Comparison of ENCODE assay signal across 1 cellular context in the genomic region with DNA sequence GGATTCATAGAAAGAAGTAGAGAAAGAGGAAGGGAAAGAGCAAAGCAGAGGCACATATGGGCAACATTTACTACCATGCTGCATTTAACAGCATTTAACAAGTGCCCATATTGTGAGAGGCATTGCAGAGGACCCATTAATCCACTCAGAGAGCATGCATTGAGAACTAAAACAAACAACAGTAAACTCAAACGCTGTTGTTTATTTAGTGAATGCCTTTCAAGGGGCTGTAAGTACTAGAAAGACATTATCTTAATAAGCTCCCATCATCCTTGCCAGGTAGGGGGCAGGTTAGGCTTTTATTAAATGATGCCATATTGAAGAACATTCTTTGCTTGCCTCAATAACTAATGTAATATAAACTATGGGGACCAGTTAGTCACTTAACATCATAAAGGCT.
TF ChIP-seq lines count a peak whose summit lies in the region.

No MANE protein-coding gene starts in this region.

TF ChIP-seq in HEK293, 187 proteins besides CTCF, POLR2A, EP300 and RAD21 (continued from another document):
- TF ChIP-seq, protein P1, sequence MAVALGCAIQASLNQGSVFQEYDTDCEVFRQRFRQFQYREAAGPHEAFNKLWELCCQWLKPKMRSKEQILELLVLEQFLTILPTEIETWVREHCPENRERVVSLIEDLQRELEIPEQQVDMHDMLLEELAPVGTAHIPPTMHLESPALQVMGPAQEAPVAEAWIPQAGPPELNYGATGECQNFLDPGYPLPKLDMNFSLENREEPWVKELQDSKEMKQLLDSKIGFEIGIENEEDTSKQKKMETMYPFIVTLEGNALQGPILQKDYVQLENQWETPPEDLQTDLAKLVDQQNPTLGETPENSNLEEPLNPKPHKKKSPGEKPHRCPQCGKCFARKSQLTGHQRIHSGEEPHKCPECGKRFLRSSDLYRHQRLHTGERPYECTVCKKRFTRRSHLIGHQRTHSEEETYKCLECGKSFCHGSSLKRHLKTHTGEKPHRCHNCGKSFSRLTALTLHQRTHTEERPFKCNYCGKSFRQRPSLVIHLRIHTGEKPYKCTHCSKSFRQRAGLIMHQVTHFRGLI (tag by site-specific recombination; IDR thresholded peaks at IDR 0.05): no peak
- TF ChIP-seq, protein P2, sequence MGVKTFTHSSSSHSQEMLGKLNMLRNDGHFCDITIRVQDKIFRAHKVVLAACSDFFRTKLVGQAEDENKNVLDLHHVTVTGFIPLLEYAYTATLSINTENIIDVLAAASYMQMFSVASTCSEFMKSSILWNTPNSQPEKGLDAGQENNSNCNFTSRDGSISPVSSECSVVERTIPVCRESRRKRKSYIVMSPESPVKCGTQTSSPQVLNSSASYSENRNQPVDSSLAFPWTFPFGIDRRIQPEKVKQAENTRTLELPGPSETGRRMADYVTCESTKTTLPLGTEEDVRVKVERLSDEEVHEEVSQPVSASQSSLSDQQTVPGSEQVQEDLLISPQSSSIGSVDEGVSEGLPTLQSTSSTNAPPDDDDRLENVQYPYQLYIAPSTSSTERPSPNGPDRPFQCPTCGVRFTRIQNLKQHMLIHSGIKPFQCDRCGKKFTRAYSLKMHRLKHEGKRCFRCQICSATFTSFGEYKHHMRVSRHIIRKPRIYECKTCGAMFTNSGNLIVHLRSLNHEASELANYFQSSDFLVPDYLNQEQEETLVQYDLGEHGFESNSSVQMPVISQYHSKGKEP (tag by site-specific recombination; IDR thresholded peaks at IDR 0.05): peak; percentile 76
- TF ChIP-seq, protein P3, sequence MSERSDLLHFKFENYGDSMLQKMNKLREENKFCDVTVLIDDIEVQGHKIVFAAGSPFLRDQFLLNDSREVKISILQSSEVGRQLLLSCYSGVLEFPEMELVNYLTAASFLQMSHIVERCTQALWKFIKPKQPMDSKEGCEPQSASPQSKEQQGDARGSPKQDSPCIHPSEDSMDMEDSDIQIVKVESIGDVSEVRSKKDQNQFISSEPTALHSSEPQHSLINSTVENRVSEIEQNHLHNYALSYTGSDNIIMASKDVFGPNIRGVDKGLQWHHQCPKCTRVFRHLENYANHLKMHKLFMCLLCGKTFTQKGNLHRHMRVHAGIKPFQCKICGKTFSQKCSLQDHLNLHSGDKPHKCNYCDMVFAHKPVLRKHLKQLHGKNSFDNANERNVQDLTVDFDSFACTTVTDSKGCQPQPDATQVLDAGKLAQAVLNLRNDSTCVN (tag by site-specific recombination; optimal IDR thresholded peaks at IDR 0.05): no peak
- TF ChIP-seq GLIS1 (tag by site-specific recombination; IDR thresholded peaks at IDR 0.05) (peak; percentile 85), IKZF3 (tag by site-specific recombination; IDR thresholded peaks at IDR 0.05) (no peak), KLF9 (tag by site-specific recombination; IDR thresholded peaks at IDR 0.05; ENCODE audit: low read depth) (no peak), ZNF791 (tag by site-specific recombination; IDR thresholded peaks at IDR 0.05) (no peak), SCRT2 (tag by site-specific recombination; IDR thresholded peaks at IDR 0.05) (no peak), SP7 (tag by site-specific recombination; IDR thresholded peaks at IDR 0.05) (no peak), OSR2 (tag by site-specific recombination; IDR thresholded peaks at IDR 0.05) (peak; percentile 57; the same call in 1 of the 2 replicates), ZNF837 (tag by site-specific recombination; IDR thresholded peaks at IDR 0.05) (no peak), HOXA7 (CRISPR knock-in tag; IDR thresholded peaks at IDR 0.05; ENCODE audit: borderline replicate concordance) (no peak), ZBTB8A (tag by site-specific recombination; IDR thresholded peaks at IDR 0.05) (peak; percentile 23; the same call in 1 of the 2 replicates), ZNF701 (tag by site-specific recombination; IDR thresholded peaks at IDR 0.05) (no peak), MZF1 (tag by site-specific recombination; IDR thresholded peaks at IDR 0.05; ENCODE audit: borderline replicate concordance) (no peak), OVOL3 (tag by site-specific recombination; IDR thresholded peaks at IDR 0.05) (no peak), FEZF1 (tag by site-specific recombination; IDR thresholded peaks at IDR 0.05) (peak; percentile 93), SETDB1 (IDR thresholded peaks at IDR 0.05; ENCODE audit: insufficient read length, low read length) (no peak), ZNF366 (tag by site-specific recombination; conservative IDR thresholded peaks at IDR 0.05) (no peak), TRIM28 (IDR thresholded peaks at IDR 0.05; ENCODE audit: borderline replicate concordance, low read length) (peak; percentile 21; the same call in 1 of the 2 replicates), ZNF175 (tag by site-specific recombination; IDR thresholded peaks at IDR 0.05) (no peak), ZNF324 (tag by site-specific recombination; IDR thresholded peaks at IDR 0.05) (no peak)
- TF ChIP-seq, protein P4, sequence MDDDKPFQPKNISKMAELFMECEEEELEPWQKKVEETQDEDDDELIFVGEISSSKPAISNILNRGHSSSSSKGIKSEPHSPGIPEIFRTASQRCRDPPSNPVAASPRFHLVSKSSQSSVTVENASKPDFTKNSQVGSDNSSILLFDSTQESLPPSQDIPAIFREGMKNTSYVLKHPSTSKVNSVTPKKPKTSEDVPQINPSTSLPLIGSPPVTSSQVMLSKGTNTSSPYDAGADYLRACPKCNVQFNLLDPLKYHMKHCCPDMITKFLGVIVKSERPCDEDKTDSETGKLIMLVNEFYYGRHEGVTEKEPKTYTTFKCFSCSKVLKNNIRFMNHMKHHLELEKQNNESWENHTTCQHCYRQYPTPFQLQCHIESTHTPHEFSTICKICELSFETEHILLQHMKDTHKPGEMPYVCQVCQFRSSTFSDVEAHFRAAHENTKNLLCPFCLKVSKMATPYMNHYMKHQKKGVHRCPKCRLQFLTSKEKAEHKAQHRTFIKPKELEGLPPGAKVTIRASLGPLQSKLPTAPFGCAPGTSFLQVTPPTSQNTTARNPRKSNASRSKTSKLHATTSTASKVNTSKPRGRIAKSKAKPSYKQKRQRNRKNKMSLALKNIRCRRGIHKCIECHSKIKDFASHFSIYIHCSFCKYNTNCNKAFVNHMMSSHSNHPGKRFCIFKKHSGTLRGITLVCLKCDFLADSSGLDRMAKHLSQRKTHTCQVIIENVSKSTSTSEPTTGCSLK (tag by site-specific recombination; IDR thresholded peaks at IDR 0.05): no peak
- TF ChIP-seq, protein P5, sequence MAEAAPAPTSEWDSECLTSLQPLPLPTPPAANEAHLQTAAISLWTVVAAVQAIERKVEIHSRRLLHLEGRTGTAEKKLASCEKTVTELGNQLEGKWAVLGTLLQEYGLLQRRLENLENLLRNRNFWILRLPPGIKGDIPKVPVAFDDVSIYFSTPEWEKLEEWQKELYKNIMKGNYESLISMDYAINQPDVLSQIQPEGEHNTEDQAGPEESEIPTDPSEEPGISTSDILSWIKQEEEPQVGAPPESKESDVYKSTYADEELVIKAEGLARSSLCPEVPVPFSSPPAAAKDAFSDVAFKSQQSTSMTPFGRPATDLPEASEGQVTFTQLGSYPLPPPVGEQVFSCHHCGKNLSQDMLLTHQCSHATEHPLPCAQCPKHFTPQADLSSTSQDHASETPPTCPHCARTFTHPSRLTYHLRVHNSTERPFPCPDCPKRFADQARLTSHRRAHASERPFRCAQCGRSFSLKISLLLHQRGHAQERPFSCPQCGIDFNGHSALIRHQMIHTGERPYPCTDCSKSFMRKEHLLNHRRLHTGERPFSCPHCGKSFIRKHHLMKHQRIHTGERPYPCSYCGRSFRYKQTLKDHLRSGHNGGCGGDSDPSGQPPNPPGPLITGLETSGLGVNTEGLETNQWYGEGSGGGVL (tag by site-specific recombination; IDR thresholded peaks at IDR 0.05): no peak
- TF ChIP-seq, protein P6, sequence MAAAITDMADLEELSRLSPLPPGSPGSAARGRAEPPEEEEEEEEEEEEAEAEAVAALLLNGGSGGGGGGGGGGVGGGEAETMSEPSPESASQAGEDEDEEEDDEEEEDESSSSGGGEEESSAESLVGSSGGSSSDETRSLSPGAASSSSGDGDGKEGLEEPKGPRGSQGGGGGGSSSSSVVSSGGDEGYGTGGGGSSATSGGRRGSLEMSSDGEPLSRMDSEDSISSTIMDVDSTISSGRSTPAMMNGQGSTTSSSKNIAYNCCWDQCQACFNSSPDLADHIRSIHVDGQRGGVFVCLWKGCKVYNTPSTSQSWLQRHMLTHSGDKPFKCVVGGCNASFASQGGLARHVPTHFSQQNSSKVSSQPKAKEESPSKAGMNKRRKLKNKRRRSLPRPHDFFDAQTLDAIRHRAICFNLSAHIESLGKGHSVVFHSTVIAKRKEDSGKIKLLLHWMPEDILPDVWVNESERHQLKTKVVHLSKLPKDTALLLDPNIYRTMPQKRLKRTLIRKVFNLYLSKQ (tag by site-specific recombination; IDR thresholded peaks at IDR 0.05; ENCODE audit: borderline replicate concordance): no peak
- TF ChIP-seq, protein P7, sequence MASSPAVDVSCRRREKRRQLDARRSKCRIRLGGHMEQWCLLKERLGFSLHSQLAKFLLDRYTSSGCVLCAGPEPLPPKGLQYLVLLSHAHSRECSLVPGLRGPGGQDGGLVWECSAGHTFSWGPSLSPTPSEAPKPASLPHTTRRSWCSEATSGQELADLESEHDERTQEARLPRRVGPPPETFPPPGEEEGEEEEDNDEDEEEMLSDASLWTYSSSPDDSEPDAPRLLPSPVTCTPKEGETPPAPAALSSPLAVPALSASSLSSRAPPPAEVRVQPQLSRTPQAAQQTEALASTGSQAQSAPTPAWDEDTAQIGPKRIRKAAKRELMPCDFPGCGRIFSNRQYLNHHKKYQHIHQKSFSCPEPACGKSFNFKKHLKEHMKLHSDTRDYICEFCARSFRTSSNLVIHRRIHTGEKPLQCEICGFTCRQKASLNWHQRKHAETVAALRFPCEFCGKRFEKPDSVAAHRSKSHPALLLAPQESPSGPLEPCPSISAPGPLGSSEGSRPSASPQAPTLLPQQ (tag by site-specific recombination; IDR thresholded peaks at IDR 0.05): no peak
